In the genomic region with DNA sequence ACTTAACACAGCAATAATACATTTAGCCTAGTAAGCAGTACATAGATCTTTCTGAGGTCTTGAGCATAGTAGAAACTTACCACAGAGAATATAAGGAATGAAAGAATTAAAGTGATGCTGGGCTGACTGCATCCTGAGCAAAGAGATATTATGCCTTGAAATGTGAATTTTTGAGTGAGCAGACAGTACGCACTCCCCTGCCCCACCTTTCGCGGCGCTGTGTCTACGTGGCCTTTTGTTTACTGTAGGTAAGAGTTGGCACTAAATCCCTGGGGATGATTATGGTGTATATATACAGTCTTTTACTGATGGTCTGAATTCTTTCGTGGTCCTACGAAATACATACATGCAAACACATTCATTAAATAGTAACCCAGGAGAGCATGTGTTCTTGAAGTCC, we compare ENCODE assay signal across 18 cellular contexts.
A peak's percentile ranks its signal among the peaks of the same experiment; 100 is the strongest.
DNase-seq lines count a peak whose midpoint lies in the region; ATAC-seq, FAIRE-seq and TF ChIP-seq lines count a peak whose summit lies in the region.
"Had no signal": no experiment of that assay in that cellular context is flagged by ENCODE, and none has a peak within 500 bp of the region (broad histone marks: within the 10 kb centered on the region; RNA-seq: fewer than 3 reads in every experiment).

No MANE protein-coding gene starts in this region.

- H3K4me3 ChIP-seq in HepG2 (replicated peaks in 1 of 3; ENCODE audit: insufficient read depth in 1 of 3, low read depth in 2 of 3, low read length in 3 of 3) (no peak overlapping the region), right lobe of liver (no peak overlapping the region), HCT116 (replicated peaks in 1 of 2; ENCODE audit: low read depth in 1 of 2, low read length in 2 of 2) (no peak overlapping the region), WI38 (ENCODE audit: low read depth, low read length) (no peak overlapping the region), neural cell (ENCODE audit: low read length) (peak overlapping the region; percentile 9)
- H3K4me3 ChIP-seq: GM23338 had no signal

- in situ Hi-C loops in HepG2 (cut with HindIII; ENCODE audit: extremely low pct_ligation_motif_present, low pct_unique_long_range_greater_than_20kb), result no loop called here

- H3K27me3 ChIP-seq in HepG2 (ENCODE audit: control insufficient read depth in 1 of 2, insufficient read depth in 2 of 2, low read length in 2 of 2) (peaks cover 3 to 46% of the 10 kb centered on the region in 2 experiments; a peak in 4 of 5 replicates), right lobe of liver (peaks cover 0 to 13% of the 10 kb centered on the region in 2 donors), HCT116 (ENCODE audit: insufficient read depth, low read length) (peaks cover 19% of the 10 kb centered on the region), neural cell (ENCODE audit: insufficient read depth, low read depth, low read length) (peaks cover 26% of the 10 kb centered on the region)

- H3K9ac ChIP-seq in HepG2 (ENCODE audit: insufficient read depth, low read depth, low read length) (no peak overlapping the region), HCT116 (ENCODE audit: low read length) (no peak overlapping the region), neural cell (ENCODE audit: low read length) (no peak overlapping the region)

- H3K9me2 ChIP-seq in HCT116 (ENCODE audit: insufficient read depth) (no peaks in the 10 kb centered on the region), neural cell (ENCODE audit: insufficient read depth, low read length) (no peaks in the 10 kb centered on the region)

- FAIRE-seq in HepG2 (lab: Jason Lieb, UNC), result no peak
- FAIRE-seq: G401.6 had no signal

- H3K9me3 ChIP-seq in HepG2 (ENCODE audit: low read length) (no peaks in the 10 kb centered on the region), right lobe of liver (no peaks in the 10 kb centered on the region), HCT116 (ENCODE audit: control insufficient read depth in 1 of 2, insufficient read depth in 1 of 2, low read depth in 1 of 2, low read length in 2 of 2) (no peaks in the 10 kb centered on the region), neural cell (ENCODE audit: low read length) (no peaks in the 10 kb centered on the region)
- H3K9me3 ChIP-seq: Caco-2 had no signal

- no peak for TF ChIP-seq CTCF in HepG2 (CRISPR knock-in tag; IDR thresholded peaks at IDR 0.05)
- no peak for TF ChIP-seq CTCF in right lobe of liver (IDR thresholded peaks at IDR 0.05)
- TF ChIP-seq CTCF in HCT116 (IDR thresholded peaks at IDR 0.05 in 2 of 3, conservative IDR thresholded peaks at IDR 0.05 in 1 of 3; ENCODE audit: borderline replicate concordance in 1 of 3, insufficient read depth in 1 of 3, low read depth in 2 of 3, low read length in 2 of 3), result peak in 2 of 3 experiments; percentile 37 to 43; a peak in 3 of 6 replicates
- TF ChIP-seq CTCF in WI38 (IDR thresholded peaks at IDR 0.05; ENCODE audit: low read depth, low read length), result 0 out of 2 replicates have a peak, but pooled peaks have one; percentile 8
- TF ChIP-seq CTCF in neural cell (IDR thresholded peaks at IDR 0.05; ENCODE audit: poor library complexity, severe bottlenecking), result no peak

- RAD21 ChIA-PET in HCT116 (lab: Charles Lee; ENCODE audit: low non-redundant PET in 1 of 2, low total read pairs in 2 of 2, uncharacterized antibody in 2 of 2, unreplicated experiment in 2 of 2), result no interaction called here

- no peak for DNase-seq in HepG2 (ENCODE audit: low spot score)
- DNase-seq in right lobe of liver, result no peak
- DNase-seq in HCT116 (ENCODE audit: low read depth, low spot score), result no peak
- DNase-seq in T-helper 9 cell, result no peak
- DNase-seq: C1 segment of cervical spinal cord; Caco-2; CD4-positive, CD25-positive, alpha-beta regulatory T cell; CD8-positive, alpha-beta T cell; DMS153; DND-41; H9; HFFc6 had no signal

- no peak overlapping the region for H3K27ac ChIP-seq in HepG2 (ENCODE audit: extremely low read length, insufficient read depth, low read length)
- no peak overlapping the region for H3K27ac ChIP-seq in right lobe of liver
- H3K27ac ChIP-seq in HCT116 (ENCODE audit: low read depth, low read length), result no peak overlapping the region
- no peak overlapping the region for H3K27ac ChIP-seq in neural cell (ENCODE audit: low read length)

- TF ChIP-seq EP300 in HepG2 (IDR thresholded peaks at IDR 0.05; ENCODE audit: low read depth in 2 of 2, low read length in 2 of 2) (no peak), HepG2 (CRISPR knock-in tag; IDR thresholded peaks at IDR 0.05; ENCODE audit: borderline replicate concordance) (no peak), neural cell (conservative IDR thresholded peaks at IDR 0.05; ENCODE audit: poor library complexity, severe bottlenecking) (no peak)

- CTCF ChIA-PET in HepG2 (lab: Yijun Ruan, JAX; ENCODE audit: low intra/inter-chr PET ratio, low total read pairs), result no interaction called here
- CTCF ChIA-PET in HCT116 (lab: Charles Lee), result no interaction called here

- no peaks in the 10 kb centered on the region for H4K20me1 ChIP-seq in HepG2 (ENCODE audit: insufficient read depth, low read length)
- no peaks in the 10 kb centered on the region for H4K20me1 ChIP-seq in HCT116 (ENCODE audit: insufficient read depth)
- H4K20me1 ChIP-seq in neural cell (ENCODE audit: insufficient read depth), result no peaks in the 10 kb centered on the region

- TF ChIP-seq RAD21 in HepG2 (CRISPR knock-in tag; IDR thresholded peaks at IDR 0.05), result no peak
- TF ChIP-seq RAD21 in HCT116 (IDR thresholded peaks at IDR 0.05; ENCODE audit: low read depth), result 0 out of 2 replicates have a peak, but pooled peaks have one; percentile 14
- no peak for TF ChIP-seq RAD21 in neural cell (conservative IDR thresholded peaks at IDR 0.05)

- POLR2A ChIA-PET in HepG2 (lab: Yijun Ruan, JAX) (no interaction called here), HCT116 (lab: Charles Lee) (no interaction called here)

- H3K4me1 ChIP-seq in HepG2 (ENCODE audit: insufficient read depth, low read length) (no peaks in the 10 kb centered on the region), right lobe of liver (peaks cover 0 to 8% (median 2%) of the 10 kb centered on the region in 4 donors), HCT116 (ENCODE audit: control insufficient read depth in 1 of 2, insufficient read depth in 2 of 2, low read length in 2 of 2) (no peaks in the 10 kb centered on the region)
- H3K4me1 ChIP-seq: Caco-2 had no signal

- ATAC-seq in HepG2 (peak; percentile 57), right lobe of liver (no peak), HCT116 (peak; percentile 74), HG02884 (IDR thresholded peaks at IDR 0.05; ENCODE audit: unreplicated experiment) (no peak), HG03135 (IDR thresholded peaks at IDR 0.05; ENCODE audit: unreplicated experiment) (no peak)
- ATAC-seq: CD8-positive, alpha-beta T cell; GM23338 had no signal

- no peaks in the 10 kb centered on the region for H3K79me2 ChIP-seq in HepG2 (ENCODE audit: insufficient read depth, low read length)
- no peaks in the 10 kb centered on the region for H3K79me2 ChIP-seq in HCT116 (ENCODE audit: insufficient read depth, low read length)
- no peaks in the 10 kb centered on the region for H3K79me2 ChIP-seq in neural cell (replicated peaks; ENCODE audit: insufficient read depth, low read length)

- BruUV-seq in HepG2 (replicated peaks; lab: Mats Ljungman, UMichigan) (no TSS peak), HCT116 (replicated peaks; lab: Mats Ljungman, UMichigan) (no TSS peak)

- intact Hi-C loops in HepG2 (cut with micrococcal nuclease; ENCODE audit: unreplicated experiment), result no loop called here
- intact Hi-C loops in right lobe of liver (cut with DNase I), result no loop called here
- intact Hi-C loops in HCT116 (cut with micrococcal nuclease), result no loop called here

- no peaks in the 10 kb centered on the region for H3F3A ChIP-seq in neural cell (ENCODE audit: insufficient read depth, low read length, poor library complexity, severe bottlenecking)

- H3K4me2 ChIP-seq in HepG2 (ENCODE audit: low read depth, low read length) (no peak overlapping the region), HCT116 (ENCODE audit: low read length) (no peak overlapping the region), neural cell (ENCODE audit: low read length) (no peak overlapping the region)
- H3K4me2 ChIP-seq: GM23338 had no signal

- 14% methylated on average over 7 of the region's 7 CpGs for WGBS in HepG2 (ENCODE audit: low lambda C conversion rate)
- WGBS in right lobe of liver (ENCODE audit: insufficient coverage, low coverage, low lambda C conversion rate, missing lambda C conversion rate), result 78% methylated on average over 7 of the region's 7 CpGs

- TF ChIP-seq POLR2A in HepG2 (IDR thresholded peaks at IDR 0.05; ENCODE audit: insufficient read depth in 1 of 2, low read depth in 2 of 2, low read length in 2 of 2) (no peak), right lobe of liver (IDR thresholded peaks at IDR 0.05) (no peak), HCT116 (IDR thresholded peaks at IDR 0.05; ENCODE audit: borderline replicate concordance, extremely low read depth, insufficient read depth, insufficient read length) (no peak)

- H2AFZ ChIP-seq in HepG2 (ENCODE audit: low read length) (no peak overlapping the region), HCT116 (ENCODE audit: low read depth, low read length, poor library complexity, severe bottlenecking) (no peak overlapping the region), neural cell (ENCODE audit: low read depth, low read length) (no peak overlapping the region)
- H2AFZ ChIP-seq: GM23338 had no signal

- H3K36me3 ChIP-seq in HepG2 (replicated peaks in 1 of 2; ENCODE audit: control insufficient read depth in 1 of 2, insufficient read depth in 2 of 2, low read length in 2 of 2), result no peaks in the 10 kb centered on the region
- no peaks in the 10 kb centered on the region for H3K36me3 ChIP-seq in right lobe of liver
- H3K36me3 ChIP-seq in HCT116 (ENCODE audit: control insufficient read depth in 1 of 2, insufficient read depth in 2 of 2, low read length in 2 of 2), result no peaks in the 10 kb centered on the region
- H3K36me3 ChIP-seq in neural cell (ENCODE audit: insufficient read depth, low read length), result no peaks in the 10 kb centered on the region

TF ChIP-seq in HepG2, 621 proteins besides CTCF, POLR2A, EP300 and RAD21 (continues in another document):
- no peak for TF ChIP-seq ZNF136 (CRISPR knock-in tag; IDR thresholded peaks at IDR 0.05; ENCODE audit: low read depth)
- TF ChIP-seq CCDC6 (CRISPR knock-in tag; IDR thresholded peaks at IDR 0.05), result no peak

TF ChIP-seq in HCT116, 20 proteins besides CTCF, POLR2A, EP300 and RAD21:
- TF ChIP-seq ZFX (IDR thresholded peaks at IDR 0.05), result no peak

Comparison
In these comparisons a context has a peak if more than half of its experiments do, and no peak if none do; other contexts are left out.
1. ATAC-seq: peak in HepG2 (single experiment) and HCT116 (single experiment); none in right lobe of liver (0 of 4), HG02884 (single experiment) and HG03135 (single experiment).
2. CTCF ChIP-seq: peak in HCT116 (2 of 3) and WI38 (single experiment); none in HepG2 (single experiment), right lobe of liver (0 of 4) and neural cell (single experiment).